Comparison of ENCODE assay signal across 11 cellular contexts in the genomic region with DNA sequence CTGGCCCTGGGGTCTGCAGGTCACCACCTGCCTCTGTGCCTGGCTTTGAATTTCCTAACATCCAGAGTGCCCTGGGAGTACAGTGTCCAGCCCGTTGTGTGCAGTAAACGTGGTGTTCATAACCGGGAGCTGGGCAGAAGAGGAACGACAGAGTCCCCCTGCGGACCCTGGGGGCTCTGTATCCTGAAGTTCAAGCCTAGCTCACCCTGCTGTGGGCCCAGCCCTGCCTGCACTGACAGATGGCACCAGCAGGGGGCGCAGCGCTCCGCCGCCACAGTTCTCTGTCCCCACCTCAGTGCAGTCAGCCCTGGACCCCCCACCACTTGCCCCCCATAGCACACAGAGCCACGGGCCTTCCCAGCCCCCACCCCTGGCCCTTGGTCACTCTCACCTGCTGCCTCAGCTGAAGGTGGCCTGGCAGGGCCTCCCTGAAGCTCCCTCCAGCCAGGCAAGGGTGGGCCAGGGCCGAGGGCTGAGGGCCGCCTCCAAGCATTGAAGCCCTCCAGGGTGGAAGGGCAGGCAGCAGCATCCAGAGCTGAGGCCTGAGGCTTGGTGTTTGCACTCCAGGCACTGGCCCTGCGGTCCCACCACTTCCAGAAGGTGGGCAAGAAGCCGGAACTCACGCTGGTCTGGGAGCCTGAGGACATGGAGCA. TPM values are rescaled to one million over a fixed set of nuclear protein-coding genes. Genes with fewer than 3 reads are reported as not detected.
DNase-seq lines count a peak whose midpoint lies in the region; ATAC-seq and TF ChIP-seq lines count a peak whose summit lies in the region.
"Not testable (repeated sequence)": the region's sequence is repeated elsewhere in the genome, so short reads cannot be mapped to it uniquely, and the experiment has no call there.
"Had no signal": no experiment of that assay in that cellular context is flagged by ENCODE, and none has a peak within 500 bp of the region (broad histone marks: within the 10 kb centered on the region; RNA-seq: fewer than 3 reads in every experiment).

No MANE protein-coding gene starts in this region.

- intact Hi-C loops in dorsolateral prefrontal cortex (cut with DNase I) = loop anchor here (5.0 to 10.0 kb wide), 2 partner anchors 99 to 107 kb away; no protein-coding TSS in a partner anchor
- intact Hi-C loops in left ventricle myocardium superior (cut with micrococcal nuclease); stomach (cut with DNase I; ENCODE audit: low total_unique reads): not testable (repeated sequence)

- TF ChIP-seq CTCF in BJ (IDR thresholded peaks at IDR 0.05; ENCODE audit: insufficient read depth, low read depth, low read length) = peak; percentile 61
- TF ChIP-seq CTCF in GM23338 (conservative IDR thresholded peaks at IDR 0.05; ENCODE audit: low read depth in 2 of 2) = peak; percentile 46 to 64
- TF ChIP-seq CTCF in SK-N-SH (IDR thresholded peaks at IDR 0.05) = peak; percentile 61
- peak in 55 of 56 donors; percentile 30 to 76 (median 64) for TF ChIP-seq CTCF in dorsolateral prefrontal cortex (IDR thresholded peaks at IDR 0.05 in 54 of 56, conservative IDR thresholded peaks at IDR 0.05 in 2 of 56; ENCODE audit: low read depth in 1 of 56, partially characterized antibody in 56 of 56)
- peak; percentile 42 for TF ChIP-seq CTCF in neural cell (IDR thresholded peaks at IDR 0.05; ENCODE audit: poor library complexity, severe bottlenecking)
- peak in 4 of 7 experiments; percentile 15 to 43 (median 33) for TF ChIP-seq CTCF in stomach (IDR thresholded peaks at IDR 0.05)

- CTCF ChIA-PET in BJ (lab: Yijun Ruan, JAX) (interaction anchor here (0.6 to 3.2 kb wide), 11 partner anchors 9 to 410 kb away, joined by 3 to 14 read pairs (median 4); partner anchors contain the start of gene NPPC), SK-N-SH (lab: Yijun Ruan, JAX) (interaction anchor here (0.6 to 5.1 kb wide), 13 partner anchors 8 to 432 kb away, joined by 3 to 29 read pairs (median 3); partner anchors contain the start of genes NPPC and PRSS56)

- not testable (repeated sequence) for H3K4me1 Mint-ChIP-seq in GM23338; activated T-helper 17 cell treated with anti-CD3 and anti-CD28 coated beads, Interleukin-2, amount 50 U/mL, for 72 hours

- not testable (repeated sequence) for H3K4me2 ChIP-seq in GM23338; SK-N-SH; neural cell (ENCODE audit: low read length)

- POLR2A ChIA-PET in BJ (lab: Charles Lee); SK-N-SH (lab: Yijun Ruan, JAX): not testable (repeated sequence)

- H3K4me3 Mint-ChIP-seq in GM23338; activated T-helper 17 cell treated with anti-CD3 and anti-CD28 coated beads, Interleukin-2, amount 50 U/mL, for 72 hours: not testable (repeated sequence)

- not testable (repeated sequence) for H3K4me1 ChIP-seq in GM23338 (ENCODE audit: insufficient read depth); SK-N-SH (ENCODE audit: control insufficient read depth in 1 of 2, insufficient read depth in 2 of 2, low read depth in 1 of 2, low read length in 1 of 2); stomach

- ATAC-seq in GM23338 = peak; percentile 75
- peak; percentile 64 for ATAC-seq in activated T-helper 17 cell treated with anti-CD3 and anti-CD28 coated beads, Interleukin-2, amount 50 U/mL, for 72 hours (replicated peaks)
- not testable (repeated sequence) for ATAC-seq in left ventricle myocardium superior

- TF ChIP-seq RAD21 in SK-N-SH (IDR thresholded peaks at IDR 0.05; ENCODE audit: low read length) = 0 out of 2 replicates have a peak, but pooled peaks have one; percentile 5
- TF ChIP-seq RAD21 in neural cell (conservative IDR thresholded peaks at IDR 0.05) = not testable (repeated sequence)

- not testable (repeated sequence) for H3K27ac Mint-ChIP-seq in GM23338; activated T-helper 17 cell treated with anti-CD3 and anti-CD28 coated beads, Interleukin-2, amount 50 U/mL, for 72 hours

- H3K36me3 Mint-ChIP-seq in GM23338 (ENCODE audit: low read depth); activated T-helper 17 cell treated with anti-CD3 and anti-CD28 coated beads, Interleukin-2, amount 50 U/mL, for 72 hours (ENCODE audit: low read depth): not testable (repeated sequence)

- not testable (repeated sequence) for H3K9ac ChIP-seq in SK-N-SH; neural cell (ENCODE audit: low read length)

- 39% methylated on average over 10 of the region's 15 CpGs for WGBS in SK-N-SH (ENCODE audit: low lambda C conversion rate)
- WGBS in stomach, 5 donors = 48 to 86% (median 68%) methylated on average over 4 to 15 of the region's 15 CpGs

- not testable (repeated sequence) for DNase-seq in BJ (ENCODE audit: low read depth); GM23338 (ENCODE audit: low spot score); SK-N-SH
- peak in 6 of 10 donors; percentile 3 to 46 (median 28) for DNase-seq in dorsolateral prefrontal cortex
- DNase-seq in left ventricle myocardium superior = peak; percentile 26
- peak; percentile 11 for DNase-seq in stomach

- H2AFZ ChIP-seq in GM23338; SK-N-SH (ENCODE audit: low read depth); neural cell (ENCODE audit: low read depth, low read length): not testable (repeated sequence)

- not testable (repeated sequence) for H3K4me3 ChIP-seq in BJ (ENCODE audit: low read depth, low read length); GM23338; SK-N-SH (ENCODE audit: low read depth in 2 of 2, low read length in 1 of 2); dorsolateral prefrontal cortex; neural cell (ENCODE audit: low read length); stomach

- not testable (repeated sequence) for H4K20me1 ChIP-seq in GM23338 (replicated peaks; ENCODE audit: insufficient read depth); SK-N-SH (ENCODE audit: insufficient read depth); neural cell (ENCODE audit: insufficient read depth)

- not testable (repeated sequence) for H3K36me3 ChIP-seq in BJ (ENCODE audit: control insufficient read depth, insufficient read depth, low read length); GM23338 (ENCODE audit: insufficient read depth); SK-N-SH (replicated peaks in 1 of 2; ENCODE audit: control insufficient read depth in 1 of 2, insufficient read depth in 2 of 2, low read length in 1 of 2); neural cell (ENCODE audit: insufficient read depth, low read length)
- H3K36me3 ChIP-seq in stomach = peaks cover 0 to 48% (median 31%) of the 10 kb centered on the region in 4 donors

- not testable (repeated sequence) for H3K9me3 ChIP-seq in SK-N-SH; neural cell (ENCODE audit: low read length); stomach

- not testable (repeated sequence) for H3K27ac ChIP-seq in GM23338 (ENCODE audit: low read depth); SK-N-SH (ENCODE audit: low read depth in 2 of 2, low read length in 1 of 2); dorsolateral prefrontal cortex; neural cell (ENCODE audit: low read length); stomach

- not testable (repeated sequence) for H3K79me2 ChIP-seq in GM23338 (replicated peaks; ENCODE audit: insufficient read depth); SK-N-SH (ENCODE audit: insufficient read depth); neural cell (replicated peaks; ENCODE audit: insufficient read depth, low read length)

- not testable (repeated sequence) for H3K9me3 Mint-ChIP-seq in GM23338; activated T-helper 17 cell treated with anti-CD3 and anti-CD28 coated beads, Interleukin-2, amount 50 U/mL, for 72 hours

- H3K9me2 ChIP-seq in GM23338 (ENCODE audit: insufficient read depth); SK-N-SH; neural cell (ENCODE audit: insufficient read depth, low read length): not testable (repeated sequence)

- TF ChIP-seq EP300 in SK-N-SH (IDR thresholded peaks at IDR 0.05; ENCODE audit: borderline replicate concordance in 1 of 2, low read depth in 1 of 2, low read length in 1 of 2); neural cell (conservative IDR thresholded peaks at IDR 0.05; ENCODE audit: poor library complexity, severe bottlenecking); stomach (IDR thresholded peaks at IDR 0.05): not testable (repeated sequence)

- not testable (repeated sequence) for TF ChIP-seq POLR2A in stomach (IDR thresholded peaks at IDR 0.05)

- not testable (repeated sequence) for H3K27me3 ChIP-seq in BJ (ENCODE audit: control insufficient read depth, insufficient read depth, low read length); GM23338 (ENCODE audit: insufficient read depth); SK-N-SH (ENCODE audit: insufficient read depth); dorsolateral prefrontal cortex; neural cell (ENCODE audit: insufficient read depth, low read depth, low read length); stomach

- H3K27me3 Mint-ChIP-seq in GM23338 (ENCODE audit: insufficient read depth, low read depth, poor library complexity); activated T-helper 17 cell treated with anti-CD3 and anti-CD28 coated beads, Interleukin-2, amount 50 U/mL, for 72 hours: not testable (repeated sequence)

- H3F3A ChIP-seq in GM23338 (replicated peaks; ENCODE audit: low read depth); SK-N-SH (replicated peaks; ENCODE audit: insufficient read depth); neural cell (ENCODE audit: insufficient read depth, low read length, poor library complexity, severe bottlenecking): not testable (repeated sequence)

RNA-seq across cellular contexts. Expression of gene ALPP, which starts 43.2 kb away (rescaled TPM):
- polyA plus RNA-seq in BJ (2011; rRNA removed) (not detected in 2 replicates), GM23338 (2016; fragmentation: Nextera tagmentation; extraction: Ambion mirVana) (0.07 TPM in 1 of 2 replicates, not detected in the other), SK-N-SH (2012; rRNA removed) (not detected in 2 replicates), neural cell (not detected in 2 replicates), stomach (not detected)
- not detected in 2 replicates for polyA minus RNA-seq in BJ (2011; rRNA and poly(A)+ RNA removed)
- 0.28 and 0.31 TPM in 2 replicates for total RNA-seq in GM23338 (2014; rRNA removed; shearing (Covaris generic))
- polyA plus RNA-seq in SK-N-SH (2012; cell fraction: cytosol; rRNA removed) = not detected in 2 replicates
- not detected in 2 replicates for polyA plus RNA-seq in SK-N-SH (2012; cell fraction: nucleus; rRNA removed)
- total RNA-seq in activated T-helper 17 cell treated with anti-CD3 and anti-CD28 coated beads, Interleukin-2, amount 50 U/mL, for 72 hours = under 1 TPM in 1 of 2 donors, not detected in 1; 0.19 TPM
- total RNA-seq in dorsolateral prefrontal cortex (under 1 TPM in 2 of 120 experiments, not detected in 118; 0.39 to 0.60 TPM), left ventricle myocardium superior (not detected), stomach (not detected)
- not detected in 2 replicates for polyA minus RNA-seq in neural cell
- total RNA-seq: Daoy, LHCN-M2, urinary bladder had no signal
- polyA plus RNA-seq: urinary bladder had no signal
